In genomic region chrX:24203072-24203808, GRCh38 we compare ENCODE assay signal across 18 cellular contexts. TPM values are rescaled to one million over a fixed set of nuclear protein-coding genes. Genes with fewer than 3 reads are reported as not detected.
A peak's percentile ranks its signal among the peaks of the same experiment; 100 is the strongest.
DNase-seq lines count a peak whose midpoint lies in the region; ATAC-seq lines count a peak whose summit lies in the region.
"Had no signal": no experiment of that assay in that cellular context is flagged by ENCODE, and none has a peak within 500 bp of the region (broad histone marks: within the 10 kb centered on the region; RNA-seq: fewer than 3 reads in every experiment).

No MANE protein-coding gene starts in this region.

- H3K4me3 Mint-ChIP-seq in stimulated activated naive CD8-positive, alpha-beta T cell treated with anti-CD3 and anti-CD28 coated beads, Interleukin-15, Interleukin-2, amounts not matched to agents 100 ng/mL and 50 ng/mL, for 24 hours, result no peak overlapping the region
- no peak overlapping the region for H3K4me3 Mint-ChIP-seq in stimulated activated naive CD8-positive, alpha-beta T cell treated with anti-CD3 and anti-CD28 coated beads, Interleukin-15, amount 100 ng/mL, for 72 hours
- no peak overlapping the region for H3K4me3 Mint-ChIP-seq in activated CD4-positive, alpha-beta memory T cell treated with anti-CD3 and anti-CD28 coated beads for 36 hours
- H3K4me3 Mint-ChIP-seq: T-helper 2 cell treated with Interferon-gamma antibody and Interleukin-4, amounts not matched to agents 5 μg/mL and 100 μg/mL, for 36 hours had no signal

- POLR2A ChIA-PET in activated CD4-positive, alpha-beta memory T cell treated with anti-CD3 and anti-CD28 coated beads for 36 hours (lab: Charles Lee), result no interaction called here

- H3K27me3 ChIP-seq in subcutaneous abdominal adipose tissue (ENCODE audit: control insufficient read depth in 5 of 5, insufficient read depth in 4 of 5, low read length in 5 of 5), result no peaks in the 10 kb centered on the region
- H3K27me3 ChIP-seq: BLaER1, upper lobe of right lung had no signal

- H3K4me3 ChIP-seq in subcutaneous abdominal adipose tissue (ENCODE audit: low read depth in 1 of 5, low read length in 5 of 5), result no peak overlapping the region
- H3K4me3 ChIP-seq: BLaER1, upper lobe of right lung had no signal

- peak overlapping the region; percentile 54 for H3K27ac ChIP-seq in subcutaneous abdominal adipose tissue (ENCODE audit: low read depth, low read length)
- H3K27ac ChIP-seq: BLaER1, upper lobe of right lung had no signal

- H3K36me3 Mint-ChIP-seq in stimulated activated naive CD8-positive, alpha-beta T cell treated with anti-CD3 and anti-CD28 coated beads, Interleukin-15, Interleukin-2, amounts not matched to agents 100 ng/mL and 50 ng/mL, for 24 hours (ENCODE audit: low read depth), result peaks cover 54% of the 10 kb centered on the region
- peaks cover 16% of the 10 kb centered on the region for H3K36me3 Mint-ChIP-seq in activated CD4-positive, alpha-beta memory T cell treated with anti-CD3 and anti-CD28 coated beads for 36 hours

- peaks cover 0 to 39% (median 15%) of the 10 kb centered on the region in 5 donors for H3K4me1 ChIP-seq in subcutaneous abdominal adipose tissue (ENCODE audit: control insufficient read depth in 5 of 5, insufficient read depth in 5 of 5, low read length in 5 of 5)
- H3K4me1 ChIP-seq: BLaER1 had no signal

- H3K9me3 ChIP-seq in subcutaneous abdominal adipose tissue (ENCODE audit: control insufficient read depth in 5 of 5, low read length in 5 of 5), result no peaks in the 10 kb centered on the region
- H3K9me3 ChIP-seq: BLaER1, upper lobe of right lung had no signal

- no peaks in the 10 kb centered on the region for H3K27me3 Mint-ChIP-seq in stimulated activated naive CD8-positive, alpha-beta T cell treated with anti-CD3 and anti-CD28 coated beads, Interleukin-15, Interleukin-2, amounts not matched to agents 100 ng/mL and 50 ng/mL, for 24 hours
- H3K27me3 Mint-ChIP-seq in stimulated activated naive CD8-positive, alpha-beta T cell treated with anti-CD3 and anti-CD28 coated beads, Interleukin-15, amount 100 ng/mL, for 72 hours, result no peaks in the 10 kb centered on the region
- H3K27me3 Mint-ChIP-seq in activated CD4-positive, alpha-beta memory T cell treated with anti-CD3 and anti-CD28 coated beads for 36 hours, result no peaks in the 10 kb centered on the region

- intact Hi-C loops in activated CD4-positive, alpha-beta memory T cell treated with anti-CD3 and anti-CD28 coated beads for 36 hours (cut with micrococcal nuclease), result loop anchor here (2.0 to 5.0 kb wide), 3 partner anchors 34 to 51 kb away; no protein-coding TSS in a partner anchor

- no peak for DNase-seq in stimulated activated naive CD8-positive, alpha-beta T cell treated with anti-CD3 and anti-CD28 coated beads, Interleukin-15, amount 100 ng/mL, for 72 hours
- peak; percentile 52 for DNase-seq in activated CD4-positive, alpha-beta memory T cell treated with anti-CD3 and anti-CD28 coated beads for 36 hours
- DNase-seq in left lobe of liver (ENCODE audit: low spot score), result no peak
- DNase-seq in retina, result no peak
- DNase-seq in stimulated activated naive CD4-positive, alpha-beta T cell treated with Interleukin-2 at 50 U/mL for 16 hours (lab: John Stamatoyannopoulos, UW), result no peak
- DNase-seq: activated effector memory CD4-positive, alpha-beta T cell treated with anti-CD3 and anti-CD28 coated beads, Interleukin-2, amount 50 U/mL, for 16 hours; DMS53; MM.1S; NCI-H187 treated with DMSO at 0.1 percent for 48 hours; NCI-H446 treated with DMSO at 0.1 percent for 48 hours; stimulated activated naive CD8-positive, alpha-beta T cell treated with anti-CD3 and anti-CD28 coated beads, Interleukin-15, Interleukin-2, amounts not matched to agents 100 U/mL and 50 U/mL, for 24 hours; upper lobe of right lung had no signal

- H3K9me3 Mint-ChIP-seq in stimulated activated naive CD8-positive, alpha-beta T cell treated with anti-CD3 and anti-CD28 coated beads, Interleukin-15, Interleukin-2, amounts not matched to agents 100 ng/mL and 50 ng/mL, for 24 hours, result no peaks in the 10 kb centered on the region
- no peaks in the 10 kb centered on the region for H3K9me3 Mint-ChIP-seq in stimulated activated naive CD8-positive, alpha-beta T cell treated with anti-CD3 and anti-CD28 coated beads, Interleukin-15, amount 100 ng/mL, for 72 hours
- no peaks in the 10 kb centered on the region for H3K9me3 Mint-ChIP-seq in activated CD4-positive, alpha-beta memory T cell treated with anti-CD3 and anti-CD28 coated beads for 36 hours
- H3K9me3 Mint-ChIP-seq: T-helper 2 cell treated with Interferon-gamma antibody and Interleukin-4, amounts not matched to agents 5 μg/mL and 100 μg/mL, for 36 hours had no signal

- H3K9ac ChIP-seq in subcutaneous abdominal adipose tissue (ENCODE audit: low read length in 5 of 5), result no peak overlapping the region
- H3K9ac ChIP-seq: BLaER1 had no signal

- ATAC-seq in stimulated activated naive CD8-positive, alpha-beta T cell treated with anti-CD3 and anti-CD28 coated beads, Interleukin-15, amount 100 ng/mL, for 72 hours, result no peak
- peak; percentile 78 for ATAC-seq in left lobe of liver
- no peak for ATAC-seq in HG03095 (IDR thresholded peaks at IDR 0.05; ENCODE audit: unreplicated experiment)
- ATAC-seq: Right ventricle myocardium inferior; stimulated activated naive CD8-positive, alpha-beta T cell treated with anti-CD3 and anti-CD28 coated beads, Interleukin-15, Interleukin-2, amounts not matched to agents 100 U/mL and 50 U/mL, for 24 hours; upper lobe of right lung had no signal

- CTCF ChIA-PET in activated CD4-positive, alpha-beta memory T cell treated with anti-CD3 and anti-CD28 coated beads for 36 hours (lab: Charles Lee), result interaction anchor here (0.5 to 1.1 kb wide), 2 partner anchors 9 to 138 kb away, joined by 3 read pairs; no protein-coding TSS in a partner anchor

- H3K27ac Mint-ChIP-seq in stimulated activated naive CD8-positive, alpha-beta T cell treated with anti-CD3 and anti-CD28 coated beads, Interleukin-15, Interleukin-2, amounts not matched to agents 100 ng/mL and 50 ng/mL, for 24 hours, result peak overlapping the region; percentile 63
- peak overlapping the region in 1 of 2 donors; percentile 64 for H3K27ac Mint-ChIP-seq in stimulated activated naive CD8-positive, alpha-beta T cell treated with anti-CD3 and anti-CD28 coated beads, Interleukin-15, amount 100 ng/mL, for 72 hours
- peak overlapping the region; percentile 78 for H3K27ac Mint-ChIP-seq in activated CD4-positive, alpha-beta memory T cell treated with anti-CD3 and anti-CD28 coated beads for 36 hours

- peaks cover 54% of the 10 kb centered on the region for H3K4me1 Mint-ChIP-seq in stimulated activated naive CD8-positive, alpha-beta T cell treated with anti-CD3 and anti-CD28 coated beads, Interleukin-15, Interleukin-2, amounts not matched to agents 100 ng/mL and 50 ng/mL, for 24 hours (ENCODE audit: low read depth)
- H3K4me1 Mint-ChIP-seq in stimulated activated naive CD8-positive, alpha-beta T cell treated with anti-CD3 and anti-CD28 coated beads, Interleukin-15, amount 100 ng/mL, for 72 hours, result peaks cover 46% of the 10 kb centered on the region
- peaks cover 58% of the 10 kb centered on the region for H3K4me1 Mint-ChIP-seq in activated CD4-positive, alpha-beta memory T cell treated with anti-CD3 and anti-CD28 coated beads for 36 hours (ENCODE audit: low read depth)

- peaks cover 4 to 23% (median 12%) of the 10 kb centered on the region in 5 donors for H3K36me3 ChIP-seq in subcutaneous abdominal adipose tissue (ENCODE audit: control insufficient read depth in 5 of 5, insufficient read depth in 5 of 5, low read length in 5 of 5)

RNA-seq across cellular contexts. Expression of gene ZFX, which starts 53.7 kb away (rescaled TPM):
- total RNA-seq in activated CD4-positive, alpha-beta memory T cell treated with anti-CD3 and anti-CD28 coated beads for 36 hours, result 10 to 100 TPM; 31.1 to 35.5 TPM
- total RNA-seq in left lobe of liver, result 12.5 TPM
